In genomic region chr14:24122971-24123370, GRCh38 we compare ENCODE assay signal across 17 cellular contexts. TPM values are rescaled to one million over a fixed set of nuclear protein-coding genes. Genes with fewer than 3 reads are reported as not detected.
DNase-seq lines count a peak whose midpoint lies in the region; ATAC-seq, FAIRE-seq and TF ChIP-seq lines count a peak whose summit lies in the region.
"Had no signal": no experiment of that assay in that cellular context is flagged by ENCODE, and none has a peak within 500 bp of the region (broad histone marks: within the 10 kb centered on the region; RNA-seq: fewer than 3 reads in every experiment).

No MANE protein-coding gene starts in this region.

- H3K4me3 Mint-ChIP-seq in type B pancreatic cell, result no peak overlapping the region

- peaks cover 2% of the 10 kb centered on the region for H3F3A ChIP-seq in SK-N-SH (replicated peaks; ENCODE audit: insufficient read depth)

- peaks cover 20% of the 10 kb centered on the region for H3K36me3 Mint-ChIP-seq in type B pancreatic cell

- H3K27me3 Mint-ChIP-seq in type B pancreatic cell, result no peaks in the 10 kb centered on the region

- no peaks in the 10 kb centered on the region for H3K9me3 Mint-ChIP-seq in type B pancreatic cell

- POLR2A ChIA-PET in RWPE1 (lab: Yijun Ruan, JAX; ENCODE audit: low non-redundant PET), result interaction anchor here (0.6 kb wide), 1 partner anchor 238 kb away, joined by 5 read pairs; no protein-coding TSS in a partner anchor
- POLR2A ChIA-PET in HepG2 (lab: Yijun Ruan, JAX), result interaction anchor here (0.9 to 22.7 kb wide), 5 partner anchors 2 to 38 kb away, joined by 3 to 977 read pairs (median 279); partner anchors contain the start of genes DCAF11, EMC9, FITM1 and IRF9
- POLR2A ChIA-PET in SK-N-SH (lab: Yijun Ruan, JAX), result interaction anchor here (0.9 to 1.1 kb wide), 2 partner anchors 9 kb away, joined by 4 to 6 read pairs; partner anchors contain the start of gene DCAF11

- H3K4me1 Mint-ChIP-seq in type B pancreatic cell (ENCODE audit: unreplicated experiment), result no peaks in the 10 kb centered on the region

- H3K9me3 ChIP-seq in right atrium auricular region (no peaks in the 10 kb centered on the region), HepG2 (ENCODE audit: low read length) (no peaks in the 10 kb centered on the region), SK-N-SH (no peaks in the 10 kb centered on the region)
- H3K9me3 ChIP-seq: BLaER1, MG63, Peyer's patch had no signal

- H3K79me2 ChIP-seq in HepG2 (ENCODE audit: insufficient read depth, low read length) (peaks cover 4% of the 10 kb centered on the region), SK-N-SH (ENCODE audit: insufficient read depth) (no peaks in the 10 kb centered on the region)

- H3K36me3 ChIP-seq in right atrium auricular region (peaks cover 56% of the 10 kb centered on the region), HepG2 (replicated peaks in 1 of 2; ENCODE audit: control insufficient read depth in 1 of 2, insufficient read depth in 2 of 2, low read length in 2 of 2) (peaks cover 52 to 57% of the 10 kb centered on the region in 2 experiments), SK-N-SH (replicated peaks in 1 of 2; ENCODE audit: control insufficient read depth in 1 of 2, insufficient read depth in 2 of 2, low read length in 1 of 2) (peaks cover 10 to 34% of the 10 kb centered on the region in 2 experiments)
- H3K36me3 ChIP-seq: MG63 had no signal

- BruUV-seq in HepG2 (replicated peaks; lab: Mats Ljungman, UMichigan), result no TSS peak

- TF ChIP-seq CTCF in right atrium auricular region (IDR thresholded peaks at IDR 0.05), result no peak
- TF ChIP-seq CTCF in RWPE1 (conservative IDR thresholded peaks at IDR 0.05; ENCODE audit: low read depth), result no peak
- no peak for TF ChIP-seq CTCF in HepG2 (CRISPR knock-in tag; IDR thresholded peaks at IDR 0.05)
- no peak for TF ChIP-seq CTCF in type B pancreatic cell (conservative IDR thresholded peaks at IDR 0.05)
- no peak for TF ChIP-seq CTCF in SK-N-SH (IDR thresholded peaks at IDR 0.05)

- H3K27ac Mint-ChIP-seq in type B pancreatic cell, result peak overlapping the region; percentile 75

- no peaks in the 10 kb centered on the region for H3K9me2 ChIP-seq in SK-N-SH

- H3K4me3 ChIP-seq in right atrium auricular region (no peak overlapping the region), HepG2 (replicated peaks in 1 of 3; ENCODE audit: insufficient read depth in 1 of 3, low read depth in 2 of 3, low read length in 3 of 3) (no peak overlapping the region), SK-N-SH (ENCODE audit: low read depth in 2 of 2, low read length in 1 of 2) (no peak overlapping the region)
- H3K4me3 ChIP-seq: BLaER1, MG63, Peyer's patch had no signal

- H3K27ac ChIP-seq in right atrium auricular region, result no peak overlapping the region
- peak overlapping the region; percentile 8 for H3K27ac ChIP-seq in RWPE1
- H3K27ac ChIP-seq in HepG2 (ENCODE audit: extremely low read length, insufficient read depth, low read length), result no peak overlapping the region
- H3K27ac ChIP-seq in SK-N-SH (ENCODE audit: low read depth in 2 of 2, low read length in 1 of 2), result no peak overlapping the region
- H3K27ac ChIP-seq: BLaER1 had no signal

- DNase-seq in Right ventricle myocardium inferior (ENCODE audit: missing footprints) (no peak), right atrium auricular region (ENCODE audit: low spot score) (no peak), RWPE1 (ENCODE audit: low spot score) (no peak), HepG2 (ENCODE audit: low spot score) (no peak), type B pancreatic cell (ENCODE audit: extremely low spot score, unreplicated experiment) (no peak), NCI-H1436 (lab: John Stamatoyannopoulos, UW) (no peak), SK-N-SH (no peak)
- DNase-seq: GOT3, MG63, NCI-H1092, NCI-H2081 treated with DMSO at 0.1 percent for 48 hours, NCI-H510A, Peyer's patch, SIG-M5 had no signal

- in situ Hi-C loops in HepG2 (cut with HindIII; ENCODE audit: extremely low pct_ligation_motif_present, low pct_unique_long_range_greater_than_20kb), result loop anchor here (25.0 kb wide), 1 partner anchor 1536 kb away; the partner anchor contains the start of genes ABHD4 and DAD1

- WGBS in HepG2 (ENCODE audit: low lambda C conversion rate), result 98% methylated on average over 8 of the region's 8 CpGs
- 93% methylated on average over 5 of the region's 8 CpGs for WGBS in SK-N-SH (ENCODE audit: low lambda C conversion rate)

- CTCF ChIA-PET in RWPE1 (lab: Yijun Ruan, JAX) (interaction anchor here (1.4 kb wide), 1 partner anchor 14 kb away, joined by 3 read pairs; no protein-coding TSS in a partner anchor), HepG2 (lab: Yijun Ruan, JAX; ENCODE audit: low intra/inter-chr PET ratio, low total read pairs) (no interaction called here), SK-N-SH (lab: Yijun Ruan, JAX) (interaction anchor here (1.3 to 2.0 kb wide), 2 partner anchors 14 to 32 kb away, joined by 3 to 5 read pairs; no protein-coding TSS in a partner anchor)

- H3K4me1 ChIP-seq in right atrium auricular region, result no peaks in the 10 kb centered on the region
- H3K4me1 ChIP-seq in HepG2 (ENCODE audit: insufficient read depth, low read length), result peaks cover 3% of the 10 kb centered on the region; the same call in 1 of the 2 replicates
- no peaks in the 10 kb centered on the region for H3K4me1 ChIP-seq in SK-N-SH (ENCODE audit: control insufficient read depth in 1 of 2, insufficient read depth in 2 of 2, low read depth in 1 of 2, low read length in 1 of 2)
- H3K4me1 ChIP-seq: Peyer's patch had no signal

- no peaks in the 10 kb centered on the region for H4K20me1 ChIP-seq in HepG2 (ENCODE audit: insufficient read depth, low read length)
- H4K20me1 ChIP-seq in SK-N-SH (ENCODE audit: insufficient read depth), result no peaks in the 10 kb centered on the region
- H4K20me1 ChIP-seq: BLaER1 had no signal

- ATAC-seq in Right ventricle myocardium inferior, result peak; percentile 29
- no peak for ATAC-seq in HepG2
- no peak for ATAC-seq in GM21360 (IDR thresholded peaks at IDR 0.05; ENCODE audit: unreplicated experiment)

- TF ChIP-seq POLR2A in HepG2 (IDR thresholded peaks at IDR 0.05; ENCODE audit: insufficient read depth in 1 of 2, low read depth in 2 of 2, low read length in 2 of 2), result peak in 1 of 2 experiments; percentile 34; a peak in 1 of 4 replicates

- no peak overlapping the region for H2AFZ ChIP-seq in HepG2 (ENCODE audit: low read length)
- H2AFZ ChIP-seq in SK-N-SH (ENCODE audit: low read depth), result no peak overlapping the region

- FAIRE-seq in HepG2 (lab: Jason Lieb, UNC), result no peak

- no peak for TF ChIP-seq RAD21 in HepG2 (CRISPR knock-in tag; IDR thresholded peaks at IDR 0.05)
- TF ChIP-seq RAD21 in SK-N-SH (IDR thresholded peaks at IDR 0.05; ENCODE audit: low read length), result no peak

- H3K9ac ChIP-seq in HepG2 (ENCODE audit: insufficient read depth, low read depth, low read length) (no peak overlapping the region), SK-N-SH (no peak overlapping the region)
- H3K9ac ChIP-seq: BLaER1 had no signal

- TF ChIP-seq EP300 in HepG2 (IDR thresholded peaks at IDR 0.05; ENCODE audit: low read depth in 2 of 2, low read length in 2 of 2), result no peak
- no peak for TF ChIP-seq EP300 in HepG2 (CRISPR knock-in tag; IDR thresholded peaks at IDR 0.05; ENCODE audit: borderline replicate concordance)
- no peak for TF ChIP-seq EP300 in SK-N-SH (IDR thresholded peaks at IDR 0.05; ENCODE audit: borderline replicate concordance in 1 of 2, low read depth in 1 of 2, low read length in 1 of 2)

- H3K27me3 ChIP-seq in right atrium auricular region, result no peaks in the 10 kb centered on the region
- no peaks in the 10 kb centered on the region for H3K27me3 ChIP-seq in HepG2 (ENCODE audit: control insufficient read depth in 1 of 2, insufficient read depth in 2 of 2, low read length in 2 of 2)
- H3K27me3 ChIP-seq in SK-N-SH (ENCODE audit: insufficient read depth), result no peaks in the 10 kb centered on the region
- H3K27me3 ChIP-seq: BLaER1, MG63, Peyer's patch had no signal

- H3K4me2 ChIP-seq in HepG2 (ENCODE audit: low read depth, low read length) (no peak overlapping the region), SK-N-SH (no peak overlapping the region)
- H3K4me2 ChIP-seq: BLaER1 had no signal

- intact Hi-C loops in Right ventricle myocardium inferior (cut with DNase I), result no loop called here
- intact Hi-C loops in HepG2 (cut with micrococcal nuclease; ENCODE audit: unreplicated experiment), result no loop called here

RNA-seq across cellular contexts. Expression of gene FITM1, which starts 7.5 kb away (rescaled TPM):
- total RNA-seq in Right ventricle myocardium inferior (129 TPM), right atrium auricular region (100 to 1,000 TPM in 1 of 2 donors, 10 to 100 TPM in 1; 74.3 to 180 TPM), HepG2 (2016; rRNA removed; fragmentation: Illumina TruSeq; extraction: Trizol) (3.1 and 5.8 TPM in 2 replicates), type B pancreatic cell (ENCODE audit: low replicate concordance) (0.26 and 0.53 TPM in 2 replicates)
- total RNA-seq in HepG2 (2016; cell fraction: cytosol; rRNA removed; fragmentation: Illumina TruSeq; extraction: Trizol; ENCODE audit: low read depth), result 2.1 and 4.3 TPM in 2 replicates
- total RNA-seq in HepG2 (2016; cell fraction: insoluble cytoplasmic fraction; rRNA removed; fragmentation: Illumina TruSeq; extraction: Trizol), result 4.0 and 5.2 TPM in 2 replicates
- total RNA-seq in HepG2 (2016; cell fraction: membrane; rRNA removed; fragmentation: Illumina TruSeq; extraction: Trizol), result 2.2 and 3.3 TPM in 2 replicates
- total RNA-seq in HepG2 (2016; cell fraction: nucleus; rRNA removed; fragmentation: Illumina TruSeq; extraction: Trizol), result 4.1 and 5.6 TPM in 2 replicates
- polyA plus RNA-seq in HepG2 (2011; rRNA removed) (2.7 and 3.6 TPM in 2 replicates), SK-N-SH (2012; rRNA removed) (0.12 TPM in 1 of 2 replicates, not detected in the other)
- polyA plus RNA-seq in HepG2 (2011; cell fraction: cytosol; rRNA removed), result 2.3 and 4.4 TPM in 2 replicates
- polyA plus RNA-seq in HepG2 (2011; cell fraction: nucleus; rRNA removed), result 11.8 and 15.0 TPM in 2 replicates
- 2.5 and 2.7 TPM in 2 replicates for polyA plus RNA-seq in HepG2 (2012)
- polyA plus RNA-seq in HepG2 (2016; cell fraction: cytosol; fragmentation: Illumina TruSeq; extraction: Trizol; ENCODE audit: low read depth), result 3.0 and 3.4 TPM in 2 replicates
- 2.7 and 3.0 TPM in 2 replicates for polyA plus RNA-seq in HepG2 (2016; cell fraction: insoluble cytoplasmic fraction; fragmentation: Illumina TruSeq; extraction: Trizol; ENCODE audit: low read depth)
- 1.9 and 2.4 TPM in 2 replicates for polyA plus RNA-seq in HepG2 (2016; cell fraction: membrane; fragmentation: Illumina TruSeq; extraction: Trizol; ENCODE audit: low read depth)
- 6.4 and 7.9 TPM in 2 replicates for polyA plus RNA-seq in HepG2 (2016; cell fraction: nucleus; fragmentation: Illumina TruSeq; extraction: Trizol; ENCODE audit: insufficient read depth, low read depth)
- 1.6 and 7.9 TPM in 2 replicates for polyA minus RNA-seq in HepG2 (2011; rRNA and poly(A)+ RNA removed; ENCODE audit: low replicate concordance)
- polyA minus RNA-seq in HepG2 (2011; cell fraction: cytosol; rRNA and poly(A)+ RNA removed), result 2.1 TPM in 2 replicates
- polyA minus RNA-seq in HepG2 (2011; cell fraction: nucleus; rRNA and poly(A)+ RNA removed), result 3.9 and 4.2 TPM in 2 replicates
- polyA plus RNA-seq in SK-N-SH (2012; cell fraction: cytosol; rRNA removed), result 0.05 and 0.08 TPM in 2 replicates
- 1.1 and 1.3 TPM in 2 replicates for polyA plus RNA-seq in SK-N-SH (2012; cell fraction: nucleus; rRNA removed)
- total RNA-seq: A172 had no signal

RNA-seq across cellular contexts. Expression of gene NRL, which starts 8.2 kb away (rescaled TPM):
- 1.8 TPM for total RNA-seq in Right ventricle myocardium inferior
- total RNA-seq in right atrium auricular region, result 1 to 10 TPM; 2.5 to 5.0 TPM
- 4.7 and 5.2 TPM in 2 replicates for total RNA-seq in HepG2 (2016; rRNA removed; fragmentation: Illumina TruSeq; extraction: Trizol)
- 6.6 and 7.1 TPM in 2 replicates for total RNA-seq in HepG2 (2016; cell fraction: cytosol; rRNA removed; fragmentation: Illumina TruSeq; extraction: Trizol; ENCODE audit: low read depth)
- total RNA-seq in HepG2 (2016; cell fraction: insoluble cytoplasmic fraction; rRNA removed; fragmentation: Illumina TruSeq; extraction: Trizol), result 4.7 and 5.6 TPM in 2 replicates
- total RNA-seq in HepG2 (2016; cell fraction: membrane; rRNA removed; fragmentation: Illumina TruSeq; extraction: Trizol), result 9.2 and 10.6 TPM in 2 replicates
- total RNA-seq in HepG2 (2016; cell fraction: nucleus; rRNA removed; fragmentation: Illumina TruSeq; extraction: Trizol), result 3.4 and 5.1 TPM in 2 replicates
- 2.5 and 3.4 TPM in 2 replicates for polyA plus RNA-seq in HepG2 (2011; rRNA removed)
- polyA plus RNA-seq in HepG2 (2011; cell fraction: cytosol; rRNA removed), result 2.9 and 5.2 TPM in 2 replicates
- 3.5 and 3.9 TPM in 2 replicates for polyA plus RNA-seq in HepG2 (2011; cell fraction: nucleus; rRNA removed)
- 2.2 and 2.5 TPM in 2 replicates for polyA plus RNA-seq in HepG2 (2012)
- 3.4 and 5.1 TPM in 2 replicates for polyA plus RNA-seq in HepG2 (2016; cell fraction: cytosol; fragmentation: Illumina TruSeq; extraction: Trizol; ENCODE audit: low read depth)
- 4.5 and 4.7 TPM in 2 replicates for polyA plus RNA-seq in HepG2 (2016; cell fraction: insoluble cytoplasmic fraction; fragmentation: Illumina TruSeq; extraction: Trizol; ENCODE audit: low read depth)
- 6.1 and 7.7 TPM in 2 replicates for polyA plus RNA-seq in HepG2 (2016; cell fraction: membrane; fragmentation: Illumina TruSeq; extraction: Trizol; ENCODE audit: low read depth)
- polyA plus RNA-seq in HepG2 (2016; cell fraction: nucleus; fragmentation: Illumina TruSeq; extraction: Trizol; ENCODE audit: insufficient read depth, low read depth), result 3.5 and 4.8 TPM in 2 replicates
- 0.58 and 9.0 TPM in 2 replicates for polyA minus RNA-seq in HepG2 (2011; rRNA and poly(A)+ RNA removed; ENCODE audit: low replicate concordance)
- polyA minus RNA-seq in HepG2 (2011; cell fraction: cytosol; rRNA and poly(A)+ RNA removed), result 3.0 and 3.9 TPM in 2 replicates
- polyA minus RNA-seq in HepG2 (2011; cell fraction: nucleus; rRNA and poly(A)+ RNA removed), result 6.1 and 6.6 TPM in 2 replicates
- total RNA-seq in type B pancreatic cell (ENCODE audit: low replicate concordance), result 1.3 and 1.8 TPM in 2 replicates
- 0.76 and 0.88 TPM in 2 replicates for polyA plus RNA-seq in SK-N-SH (2012; rRNA removed)
- polyA plus RNA-seq in SK-N-SH (2012; cell fraction: cytosol; rRNA removed), result 0.32 and 0.77 TPM in 2 replicates
- 0.37 and 0.59 TPM in 2 replicates for polyA plus RNA-seq in SK-N-SH (2012; cell fraction: nucleus; rRNA removed)
- total RNA-seq: A172 had no signal

RNA-seq across cellular contexts. Expression of gene DCAF11, which starts 8.4 kb away (rescaled TPM):
- total RNA-seq in Right ventricle myocardium inferior (84.7 TPM), right atrium auricular region (10 to 100 TPM; 54.1 to 69.8 TPM), HepG2 (2016; rRNA removed; fragmentation: Illumina TruSeq; extraction: Trizol) (257 and 342 TPM in 2 replicates), type B pancreatic cell (ENCODE audit: low replicate concordance) (65.0 and 78.3 TPM in 2 replicates)
- 34.1 and 39.6 TPM in 2 replicates for total RNA-seq in HepG2 (2016; cell fraction: cytosol; rRNA removed; fragmentation: Illumina TruSeq; extraction: Trizol; ENCODE audit: low read depth)
- 258 and 327 TPM in 2 replicates for total RNA-seq in HepG2 (2016; cell fraction: insoluble cytoplasmic fraction; rRNA removed; fragmentation: Illumina TruSeq; extraction: Trizol)
- total RNA-seq in HepG2 (2016; cell fraction: membrane; rRNA removed; fragmentation: Illumina TruSeq; extraction: Trizol), result 160 and 166 TPM in 2 replicates
- 174 and 191 TPM in 2 replicates for total RNA-seq in HepG2 (2016; cell fraction: nucleus; rRNA removed; fragmentation: Illumina TruSeq; extraction: Trizol)
- polyA plus RNA-seq in HepG2 (2011; rRNA removed) (150 and 176 TPM in 2 replicates), SK-N-SH (2012; rRNA removed) (34.6 and 36.7 TPM in 2 replicates)
- polyA plus RNA-seq in HepG2 (2011; cell fraction: cytosol; rRNA removed), result 134 and 153 TPM in 2 replicates
- polyA plus RNA-seq in HepG2 (2011; cell fraction: nucleus; rRNA removed), result 221 and 233 TPM in 2 replicates
- 123 and 142 TPM in 2 replicates for polyA plus RNA-seq in HepG2 (2012)
- 37.7 and 39.7 TPM in 2 replicates for polyA plus RNA-seq in HepG2 (2016; cell fraction: cytosol; fragmentation: Illumina TruSeq; extraction: Trizol; ENCODE audit: low read depth)
- polyA plus RNA-seq in HepG2 (2016; cell fraction: insoluble cytoplasmic fraction; fragmentation: Illumina TruSeq; extraction: Trizol; ENCODE audit: low read depth), result 251 and 268 TPM in 2 replicates
- polyA plus RNA-seq in HepG2 (2016; cell fraction: membrane; fragmentation: Illumina TruSeq; extraction: Trizol; ENCODE audit: low read depth), result 114 and 116 TPM in 2 replicates
- polyA plus RNA-seq in HepG2 (2016; cell fraction: nucleus; fragmentation: Illumina TruSeq; extraction: Trizol; ENCODE audit: insufficient read depth, low read depth), result 253 and 275 TPM in 2 replicates
- polyA minus RNA-seq in HepG2 (2011; rRNA and poly(A)+ RNA removed; ENCODE audit: low replicate concordance), result 74.6 and 273 TPM in 2 replicates
- polyA minus RNA-seq in HepG2 (2011; cell fraction: cytosol; rRNA and poly(A)+ RNA removed), result 98.7 and 103 TPM in 2 replicates
- 146 and 181 TPM in 2 replicates for polyA minus RNA-seq in HepG2 (2011; cell fraction: nucleus; rRNA and poly(A)+ RNA removed)
- 22.5 and 30.9 TPM in 2 replicates for polyA plus RNA-seq in SK-N-SH (2012; cell fraction: cytosol; rRNA removed)
- polyA plus RNA-seq in SK-N-SH (2012; cell fraction: nucleus; rRNA removed), result 37.1 and 43.1 TPM in 2 replicates

RNA-seq across cellular contexts. Expression of gene PSME1, which starts 13.0 kb away (rescaled TPM):
- total RNA-seq in Right ventricle myocardium inferior (140 TPM), right atrium auricular region (100 to 1,000 TPM in 1 of 2 donors, 10 to 100 TPM in 1; 72.9 to 112 TPM), HepG2 (2016; rRNA removed; fragmentation: Illumina TruSeq; extraction: Trizol) (608 and 713 TPM in 2 replicates), type B pancreatic cell (ENCODE audit: low replicate concordance) (142 and 177 TPM in 2 replicates)
- total RNA-seq in HepG2 (2016; cell fraction: cytosol; rRNA removed; fragmentation: Illumina TruSeq; extraction: Trizol; ENCODE audit: low read depth), result 168 and 169 TPM in 2 replicates
- total RNA-seq in HepG2 (2016; cell fraction: insoluble cytoplasmic fraction; rRNA removed; fragmentation: Illumina TruSeq; extraction: Trizol), result 588 and 713 TPM in 2 replicates
- total RNA-seq in HepG2 (2016; cell fraction: membrane; rRNA removed; fragmentation: Illumina TruSeq; extraction: Trizol), result 219 and 226 TPM in 2 replicates
- 227 and 232 TPM in 2 replicates for total RNA-seq in HepG2 (2016; cell fraction: nucleus; rRNA removed; fragmentation: Illumina TruSeq; extraction: Trizol)
- polyA plus RNA-seq in HepG2 (2011; rRNA removed) (144 and 159 TPM in 2 replicates), SK-N-SH (2012; rRNA removed) (154 and 287 TPM in 2 replicates)
- 166 and 205 TPM in 2 replicates for polyA plus RNA-seq in HepG2 (2011; cell fraction: cytosol; rRNA removed)
- 178 and 230 TPM in 2 replicates for polyA plus RNA-seq in HepG2 (2011; cell fraction: nucleus; rRNA removed)
- 318 and 352 TPM in 2 replicates for polyA plus RNA-seq in HepG2 (2012)
- 166 and 179 TPM in 2 replicates for polyA plus RNA-seq in HepG2 (2016; cell fraction: cytosol; fragmentation: Illumina TruSeq; extraction: Trizol; ENCODE audit: low read depth)
- polyA plus RNA-seq in HepG2 (2016; cell fraction: insoluble cytoplasmic fraction; fragmentation: Illumina TruSeq; extraction: Trizol; ENCODE audit: low read depth), result 679 and 694 TPM in 2 replicates
- 175 and 190 TPM in 2 replicates for polyA plus RNA-seq in HepG2 (2016; cell fraction: membrane; fragmentation: Illumina TruSeq; extraction: Trizol; ENCODE audit: low read depth)
- 333 and 365 TPM in 2 replicates for polyA plus RNA-seq in HepG2 (2016; cell fraction: nucleus; fragmentation: Illumina TruSeq; extraction: Trizol; ENCODE audit: insufficient read depth, low read depth)
- polyA minus RNA-seq in HepG2 (2011; rRNA and poly(A)+ RNA removed; ENCODE audit: low replicate concordance), result 25.5 and 44.3 TPM in 2 replicates
- polyA minus RNA-seq in HepG2 (2011; cell fraction: cytosol; rRNA and poly(A)+ RNA removed), result 59.6 and 69.7 TPM in 2 replicates
- polyA minus RNA-seq in HepG2 (2011; cell fraction: nucleus; rRNA and poly(A)+ RNA removed), result 42.1 and 46.1 TPM in 2 replicates
- polyA plus RNA-seq in SK-N-SH (2012; cell fraction: cytosol; rRNA removed), result 313 and 331 TPM in 2 replicates
- polyA plus RNA-seq in SK-N-SH (2012; cell fraction: nucleus; rRNA removed), result 220 and 228 TPM in 2 replicates

RNA-seq across cellular contexts. Expression of gene EMC9, which starts 18.4 kb away (rescaled TPM):
- total RNA-seq in Right ventricle myocardium inferior (14.6 TPM), right atrium auricular region (10 to 100 TPM in 1 of 2 donors, 1 to 10 TPM in 1; 9.9 to 16.8 TPM), HepG2 (2016; rRNA removed; fragmentation: Illumina TruSeq; extraction: Trizol) (71.2 and 78.7 TPM in 2 replicates), type B pancreatic cell (ENCODE audit: low replicate concordance) (16.2 and 25.9 TPM in 2 replicates)
- total RNA-seq in HepG2 (2016; cell fraction: cytosol; rRNA removed; fragmentation: Illumina TruSeq; extraction: Trizol; ENCODE audit: low read depth), result 68.4 and 89.8 TPM in 2 replicates
- 67.6 and 78.5 TPM in 2 replicates for total RNA-seq in HepG2 (2016; cell fraction: insoluble cytoplasmic fraction; rRNA removed; fragmentation: Illumina TruSeq; extraction: Trizol)
- total RNA-seq in HepG2 (2016; cell fraction: membrane; rRNA removed; fragmentation: Illumina TruSeq; extraction: Trizol), result 77.6 and 98.8 TPM in 2 replicates
- total RNA-seq in HepG2 (2016; cell fraction: nucleus; rRNA removed; fragmentation: Illumina TruSeq; extraction: Trizol), result 54.8 and 64.3 TPM in 2 replicates
- polyA plus RNA-seq in HepG2 (2011; rRNA removed) (60.5 and 63.9 TPM in 2 replicates), SK-N-SH (2012; rRNA removed) (14.5 and 19.3 TPM in 2 replicates)
- polyA plus RNA-seq in HepG2 (2011; cell fraction: cytosol; rRNA removed), result 49.4 and 73.1 TPM in 2 replicates
- 212 and 227 TPM in 2 replicates for polyA plus RNA-seq in HepG2 (2011; cell fraction: nucleus; rRNA removed)
- polyA plus RNA-seq in HepG2 (2012), result 50.7 and 62.7 TPM in 2 replicates
- 103 and 134 TPM in 2 replicates for polyA plus RNA-seq in HepG2 (2016; cell fraction: cytosol; fragmentation: Illumina TruSeq; extraction: Trizol; ENCODE audit: low read depth)
- 96.0 and 104 TPM in 2 replicates for polyA plus RNA-seq in HepG2 (2016; cell fraction: insoluble cytoplasmic fraction; fragmentation: Illumina TruSeq; extraction: Trizol; ENCODE audit: low read depth)
- 99.3 and 118 TPM in 2 replicates for polyA plus RNA-seq in HepG2 (2016; cell fraction: membrane; fragmentation: Illumina TruSeq; extraction: Trizol; ENCODE audit: low read depth)
- polyA plus RNA-seq in HepG2 (2016; cell fraction: nucleus; fragmentation: Illumina TruSeq; extraction: Trizol; ENCODE audit: insufficient read depth, low read depth), result 175 and 183 TPM in 2 replicates
- 16.0 and 62.4 TPM in 2 replicates for polyA minus RNA-seq in HepG2 (2011; rRNA and poly(A)+ RNA removed; ENCODE audit: low replicate concordance)
- 10.1 and 13.6 TPM in 2 replicates for polyA minus RNA-seq in HepG2 (2011; cell fraction: cytosol; rRNA and poly(A)+ RNA removed)
- polyA minus RNA-seq in HepG2 (2011; cell fraction: nucleus; rRNA and poly(A)+ RNA removed), result 35.1 and 41.2 TPM in 2 replicates
- polyA plus RNA-seq in SK-N-SH (2012; cell fraction: cytosol; rRNA removed), result 10.2 and 14.4 TPM in 2 replicates
- polyA plus RNA-seq in SK-N-SH (2012; cell fraction: nucleus; rRNA removed), result 47.8 and 61.5 TPM in 2 replicates

Comparison
In these comparisons a context has a peak if more than half of its experiments do, and no peak if none do; other contexts are left out.
1. RNA of gene FITM1, which starts 7.5 kb away (total RNA-seq): 74.3 to 180 TPM in right atrium auricular region and 129 TPM in Right ventricle myocardium inferior (single experiment); 2.1 to 5.8 TPM in HepG2 and 0.26 to 0.53 TPM in type B pancreatic cell; every median in the first group is over 10 times any median in the second.